24 cellular contexts compared by ENCODE assay signal in genomic region chr19:13238891-13239534, GRCh38.
"Had no signal": no experiment of that assay in that cellular context is flagged by ENCODE, and none has a peak within 500 bp of the region (broad histone marks: within the 10 kb centered on the region; RNA-seq: fewer than 3 reads in every experiment).

No MANE protein-coding gene starts in this region.

- H3K27ac ChIP-seq: tibial nerve, VCaP had no signal

- H3K4me3 Mint-ChIP-seq: activated naive CD8-positive, alpha-beta T cell treated with anti-CD3 and anti-CD28 coated beads, Interleukin-2, amount 10 ng/mL, durations not matched to agents 7 days and 5 days; effector memory CD8-positive, alpha-beta T cell; neural crest cell had no signal

- H3K27me3 Mint-ChIP-seq: activated naive CD8-positive, alpha-beta T cell treated with anti-CD3 and anti-CD28 coated beads, Interleukin-2, amount 10 ng/mL, durations not matched to agents 7 days and 5 days; naive thymus-derived CD8-positive, alpha-beta T cell had no signal

- H3K4me1 ChIP-seq: tibial nerve had no signal

- H3K36me3 ChIP-seq: tibial nerve had no signal

- H3K27ac Mint-ChIP-seq: activated naive CD8-positive, alpha-beta T cell treated with anti-CD3 and anti-CD28 coated beads, Interleukin-2, amount 10 ng/mL, durations not matched to agents 7 days and 5 days; effector memory CD8-positive, alpha-beta T cell had no signal

- H3K4me3 ChIP-seq: tibial nerve had no signal

- H3K27me3 ChIP-seq: tibial nerve had no signal

- ATAC-seq: activated CD4-positive, CD25-positive, alpha-beta regulatory T cell treated with anti-CD3 and anti-CD28 coated beads, Interleukin-2, amount 50 U/mL, for 24 hours; effector memory CD8-positive, alpha-beta T cell; esophagus mucosa; left cardiac atrium; naive thymus-derived CD8-positive, alpha-beta T cell; right cardiac atrium had no signal

- DNase-seq: activated CD4-positive, alpha-beta T cell treated with anti-CD3 and anti-CD28 coated beads for 48 hours; activated CD4-positive, alpha-beta T cell treated with anti-CD3 and anti-CD28 coated beads, Interleukin-2, amount 50 U/mL, for 48 hours; activated CD8-positive, alpha-beta memory T cell treated with anti-CD3 and anti-CD28 coated beads for 24 hours; activated effector memory CD4-positive, alpha-beta T cell treated with anti-CD3 and anti-CD28 coated beads, Interleukin-2, amount 50 U/mL, for 16 hours; activated naive CD8-positive, alpha-beta T cell treated with anti-CD3 and anti-CD28 coated beads, Interleukin-2, amount 10 ng/mL, durations not matched to agents 7 days and 5 days; cortex of kidney; effector memory CD8-positive, alpha-beta T cell; foreskin fibroblast; head of caudate nucleus; hippocampal formation; left cardiac atrium; midbrain; naive thymus-derived CD8-positive, alpha-beta T cell; occipital lobe; right cardiac atrium; stimulated activated CD4-positive, alpha-beta T cell treated with anti-CD3 and anti-CD28 coated beads, Interleukin-15, amount 100 ng/mL, for 24 hours; stimulated activated CD4-positive, alpha-beta T cell treated with anti-CD3 and anti-CD28 coated beads, Interleukin-2, amount 100 ng/mL, for 24 hours; stimulated activated naive CD4-positive, alpha-beta T cell; T-helper 1 cell had no signal
